In genomic region chr1:32031578-32032286, GRCh38 we compare ENCODE assay signal across 10 cellular contexts. TPM values are rescaled to one million over a fixed set of nuclear protein-coding genes. Genes with fewer than 3 reads are reported as not detected.
DNase-seq lines count a peak whose midpoint lies in the region; ATAC-seq and TF ChIP-seq lines count a peak whose summit lies in the region.
"Had no signal": no experiment of that assay in that cellular context is flagged by ENCODE, and none has a peak within 500 bp of the region (broad histone marks: within the 10 kb centered on the region; RNA-seq: fewer than 3 reads in every experiment).

No MANE protein-coding gene starts in this region.

- TF ChIP-seq CTCF in MCF 10A (IDR thresholded peaks at IDR 0.05; ENCODE audit: unreplicated experiment) (no peak), hepatocyte (IDR thresholded peaks at IDR 0.05; ENCODE audit: poor library complexity) (no peak), tibial artery (IDR thresholded peaks at IDR 0.05) (no peak)

- H3K27me3 Mint-ChIP-seq in MCF 10A (ENCODE audit: insufficient read depth, unreplicated experiment) = no peaks in the 10 kb centered on the region

- no peaks in the 10 kb centered on the region for H3K9me2 ChIP-seq in hepatocyte (replicated peaks; ENCODE audit: insufficient read depth)

- DNase-seq in T47D (ENCODE audit: low read depth in 1 of 2, low spot score in 1 of 2) (peak; percentile 11 to 67), MCF 10A (ENCODE audit: unreplicated experiment) (no peak), adipocyte (ENCODE audit: low read depth) (peak; percentile 83), hepatocyte (ENCODE audit: low spot score) (peak; percentile 36), tibial artery (no peak), occipital lobe (lab: John Stamatoyannopoulos, UW) (no peak), Right ventricle myocardium inferior (ENCODE audit: missing footprints) (no peak)
- DNase-seq in activated CD4-positive, alpha-beta T cell treated with anti-CD3 and anti-CD28 coated beads for 48 hours = no peak
- DNase-seq: SW 1271 had no signal

- H3K4me3 ChIP-seq in adipocyte (ENCODE audit: low read length) (peak overlapping the region; percentile 16), hepatocyte (no peak overlapping the region), tibial artery (no peak overlapping the region)
- H3K4me3 ChIP-seq: BLaER1 had no signal

- no peak overlapping the region for H3K4me3 Mint-ChIP-seq in MCF 10A (ENCODE audit: unreplicated experiment)

- H3K27ac ChIP-seq in hepatocyte (peak overlapping the region; percentile 84), tibial artery (peak overlapping the region; percentile 5 to 18)
- H3K27ac ChIP-seq: BLaER1 had no signal

- WGBS in hepatocyte (ENCODE audit: low lambda C conversion rate, missing lambda C conversion rate) = 52% methylated on average over 8 of the region's 8 CpGs

- no peak overlapping the region for H3K27ac Mint-ChIP-seq in MCF 10A (ENCODE audit: low read depth, unreplicated experiment)

- CTCF ChIA-PET in MCF 10A (lab: Yijun Ruan, JAX) = interaction anchor here (0.6 kb wide), 1 partner anchor 63 kb away, joined by 3 read pairs; no protein-coding TSS in a partner anchor

- in situ Hi-C loops in T47D (cut with HindIII; ENCODE audit: low pct_unique_long_range_greater_than_20kb, low sequenced_read_pairs) = no loop called here

- no peaks in the 10 kb centered on the region for H3K9me3 Mint-ChIP-seq in MCF 10A (ENCODE audit: unreplicated experiment)

- peak overlapping the region; percentile 59 for H3K4me2 ChIP-seq in hepatocyte
- H3K4me2 ChIP-seq: BLaER1 had no signal

- no peak for ATAC-seq in Right ventricle myocardium inferior

- H3K36me3 Mint-ChIP-seq in MCF 10A (ENCODE audit: insufficient read depth, unreplicated experiment) = peaks cover 69% of the 10 kb centered on the region

- H4K20me1 ChIP-seq in hepatocyte (ENCODE audit: insufficient read depth, poor library complexity, severe bottlenecking) = peaks cover 100% of the 10 kb centered on the region

- no peak overlapping the region for H3K9ac ChIP-seq in adipocyte (ENCODE audit: low read length)
- H3K9ac ChIP-seq: BLaER1 had no signal

- POLR2A ChIA-PET in MCF 10A (lab: Yijun Ruan, JAX) = interaction anchor here (1.0 to 1.1 kb wide), 2 partner anchors 8 to 16 kb away, joined by 3 to 5 read pairs; no protein-coding TSS in a partner anchor

- H3K27me3 ChIP-seq in adipocyte (replicated peaks; ENCODE audit: control insufficient read depth, insufficient read depth, low read length) (no peaks in the 10 kb centered on the region), hepatocyte (no peaks in the 10 kb centered on the region), tibial artery (no peaks in the 10 kb centered on the region)
- H3K27me3 ChIP-seq: BLaER1 had no signal

- H3K79me2 ChIP-seq in hepatocyte = peaks cover 98% of the 10 kb centered on the region

- intact Hi-C loops in MCF 10A (cut with micrococcal nuclease) = no loop called here
- intact Hi-C loops in tibial artery (cut with DNase I; ENCODE audit: low total_unique reads) = no loop called here
- intact Hi-C loops in Right ventricle myocardium inferior (cut with DNase I) = no loop called here

- no peak overlapping the region for H2AFZ ChIP-seq in hepatocyte

- H3K9me3 ChIP-seq in adipocyte (ENCODE audit: control insufficient read depth, low read length) = no peaks in the 10 kb centered on the region
- no peaks in the 10 kb centered on the region for H3K9me3 ChIP-seq in hepatocyte (ENCODE audit: low read depth)
- no peaks in the 10 kb centered on the region for H3K9me3 ChIP-seq in tibial artery
- H3K9me3 ChIP-seq: BLaER1 had no signal

- H3K4me1 Mint-ChIP-seq in MCF 10A (ENCODE audit: insufficient read depth, unreplicated experiment) = peaks cover 25% of the 10 kb centered on the region

- H3K36me3 ChIP-seq in adipocyte (ENCODE audit: control insufficient read depth, insufficient read depth, low read length, severe bottlenecking) (peaks cover 50% of the 10 kb centered on the region), hepatocyte (replicated peaks; ENCODE audit: insufficient read depth, low read depth) (no peaks in the 10 kb centered on the region), tibial artery (peaks cover 23 to 31% (median 25%) of the 10 kb centered on the region in 3 donors)

- no TSS peak for BruUV-seq in MCF 10A (replicated peaks; lab: Mats Ljungman, UMichigan)

- H3K4me1 ChIP-seq in adipocyte (ENCODE audit: control insufficient read depth, insufficient read depth, low read length) = peaks cover 14% of the 10 kb centered on the region
- peaks cover 21% of the 10 kb centered on the region for H3K4me1 ChIP-seq in hepatocyte (ENCODE audit: insufficient read depth)
- peaks cover 0 to 32% (median 10%) of the 10 kb centered on the region in 4 donors for H3K4me1 ChIP-seq in tibial artery

RNA-seq across cellular contexts. Expression of gene KHDRBS1, which starts 18.1 kb away (rescaled TPM):
- total RNA-seq in MCF 10A (2022) = 106 and 107 TPM in 2 replicates
- 88.4 and 98.7 TPM in 2 replicates for total RNA-seq in hepatocyte
- polyA plus RNA-seq in hepatocyte = 81.9 and 92.0 TPM in 2 replicates
- 87.2 TPM for total RNA-seq in occipital lobe
- total RNA-seq in Right ventricle myocardium inferior = 59.6 TPM

RNA-seq across cellular contexts. Expression of gene TMEM39B, which starts 41.0 kb away (rescaled TPM):
- total RNA-seq in MCF 10A (2022) (15.0 and 22.3 TPM in 2 replicates), hepatocyte (3.6 and 5.1 TPM in 2 replicates), occipital lobe (4.2 TPM), Right ventricle myocardium inferior (7.1 TPM)
- 3.9 and 5.3 TPM in 2 replicates for polyA plus RNA-seq in hepatocyte

Comparison
In these comparisons a context has a peak if more than half of its experiments do, and no peak if none do; other contexts are left out.
1. DNase-seq: peak in T47D (2 of 2), adipocyte (single experiment) and hepatocyte (single experiment); none in MCF 10A (single experiment), tibial artery (0 of 2), occipital lobe (single experiment), Right ventricle myocardium inferior (single experiment) and activated CD4-positive, alpha-beta T cell treated with anti-CD3 and anti-CD28 coated beads for 48 hours (single experiment).